14 cellular contexts compared by ENCODE assay signal in genomic region chrY:17881697-17882096, GRCh38. TPM values are rescaled to one million over a fixed set of nuclear protein-coding genes. Genes with fewer than 3 reads are reported as not detected.
DNase-seq lines count a peak whose midpoint lies in the region; ATAC-seq and TF ChIP-seq lines count a peak whose summit lies in the region.
"Not testable (repeated sequence)": the region's sequence is repeated elsewhere in the genome, so short reads cannot be mapped to it uniquely, and the experiment has no call there.
"Had no signal": no experiment of that assay in that cellular context is flagged by ENCODE, and none has a peak within 500 bp of the region (broad histone marks: within the 10 kb centered on the region; RNA-seq: fewer than 3 reads in every experiment).

No MANE protein-coding gene starts in this region.

- not testable (repeated sequence) for DNase-seq in body of pancreas; Right ventricle myocardium inferior (ENCODE audit: missing footprints); left ventricle myocardium superior

- ATAC-seq in body of pancreas (peak; percentile 45), Right ventricle myocardium inferior (peak; percentile 74), left ventricle myocardium superior (peak; percentile 70)

- not testable (repeated sequence) for H3K36me3 ChIP-seq in body of pancreas (replicated peaks in 1 of 2; ENCODE audit: insufficient read depth in 1 of 2, low read depth in 2 of 2)

- no CpG with 5 or more reads among the region's 2 CpGs for WGBS in body of pancreas, 2 donors

- H3K9me3 ChIP-seq in body of pancreas: not testable (repeated sequence)

- not testable (repeated sequence) for H3K27me3 ChIP-seq in body of pancreas

- intact Hi-C loops in body of pancreas (cut with DNase I); Right ventricle myocardium inferior (cut with DNase I); left ventricle myocardium superior (cut with micrococcal nuclease): not testable (repeated sequence)

- H3K4me1 ChIP-seq in body of pancreas: not testable (repeated sequence)

- not testable (repeated sequence) for TF ChIP-seq CTCF in body of pancreas (IDR thresholded peaks at IDR 0.05)

- H3K27ac ChIP-seq in body of pancreas: not testable (repeated sequence)

- H3K4me3 ChIP-seq in body of pancreas: not testable (repeated sequence)

- not testable (repeated sequence) for TF ChIP-seq POLR2A in body of pancreas (IDR thresholded peaks at IDR 0.05)

RNA-seq across cellular contexts. Expression of gene CDY2B, which starts 1.7 kb away (rescaled TPM):
- not detected for total RNA-seq in body of pancreas
- not detected for total RNA-seq in Right ventricle myocardium inferior
- total RNA-seq in left ventricle myocardium superior: not detected
- total RNA-seq: A172; A673; B cell; Caco-2; Calu3; CD4-positive, alpha-beta memory T cell; CD4-positive, alpha-beta T cell; CD4-positive, CD25-positive, alpha-beta regulatory T cell; CD8-positive, alpha-beta memory T cell; CD8-positive, alpha-beta T cell; Daoy had no signal
